ENCODE assay signal across 1 cellular context in the genomic region with DNA sequence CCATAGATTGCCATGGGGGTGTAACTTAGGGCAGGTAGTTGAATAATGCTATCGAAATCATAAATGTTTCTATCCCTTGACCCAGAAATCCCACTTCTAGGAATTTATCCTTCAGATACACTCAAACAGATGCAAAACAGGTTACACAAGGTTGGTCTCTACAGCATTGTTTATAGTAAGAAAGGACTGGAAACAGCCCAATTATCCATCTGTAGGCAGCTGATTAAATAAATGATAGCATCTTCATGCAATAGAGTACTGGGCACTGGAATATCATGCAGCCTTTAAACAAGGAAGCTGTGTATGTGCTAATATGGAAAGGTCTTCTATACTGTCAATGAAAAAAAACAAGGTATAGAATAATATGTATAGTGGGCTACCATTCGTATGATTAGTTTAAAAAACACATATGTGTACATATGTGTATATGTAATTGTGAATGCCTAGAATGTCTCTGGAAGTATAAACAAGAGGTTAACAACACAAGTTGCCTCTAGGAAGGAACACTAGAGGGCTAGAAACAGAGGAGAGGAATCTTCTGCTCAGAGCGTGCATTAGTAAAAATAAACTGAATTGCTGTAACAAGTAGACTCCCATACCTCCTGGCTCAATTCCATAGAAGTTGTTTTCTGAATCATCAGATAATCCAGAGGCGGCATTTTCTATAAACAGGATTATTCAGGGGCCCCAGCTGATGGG.
TF ChIP-seq lines count a peak whose summit lies in the region.

No MANE protein-coding gene starts in this region.

TF ChIP-seq in K562, 482 proteins besides CTCF, POLR2A, EP300 and RAD21 (continued from another document):
- TF ChIP-seq, protein P1, sequence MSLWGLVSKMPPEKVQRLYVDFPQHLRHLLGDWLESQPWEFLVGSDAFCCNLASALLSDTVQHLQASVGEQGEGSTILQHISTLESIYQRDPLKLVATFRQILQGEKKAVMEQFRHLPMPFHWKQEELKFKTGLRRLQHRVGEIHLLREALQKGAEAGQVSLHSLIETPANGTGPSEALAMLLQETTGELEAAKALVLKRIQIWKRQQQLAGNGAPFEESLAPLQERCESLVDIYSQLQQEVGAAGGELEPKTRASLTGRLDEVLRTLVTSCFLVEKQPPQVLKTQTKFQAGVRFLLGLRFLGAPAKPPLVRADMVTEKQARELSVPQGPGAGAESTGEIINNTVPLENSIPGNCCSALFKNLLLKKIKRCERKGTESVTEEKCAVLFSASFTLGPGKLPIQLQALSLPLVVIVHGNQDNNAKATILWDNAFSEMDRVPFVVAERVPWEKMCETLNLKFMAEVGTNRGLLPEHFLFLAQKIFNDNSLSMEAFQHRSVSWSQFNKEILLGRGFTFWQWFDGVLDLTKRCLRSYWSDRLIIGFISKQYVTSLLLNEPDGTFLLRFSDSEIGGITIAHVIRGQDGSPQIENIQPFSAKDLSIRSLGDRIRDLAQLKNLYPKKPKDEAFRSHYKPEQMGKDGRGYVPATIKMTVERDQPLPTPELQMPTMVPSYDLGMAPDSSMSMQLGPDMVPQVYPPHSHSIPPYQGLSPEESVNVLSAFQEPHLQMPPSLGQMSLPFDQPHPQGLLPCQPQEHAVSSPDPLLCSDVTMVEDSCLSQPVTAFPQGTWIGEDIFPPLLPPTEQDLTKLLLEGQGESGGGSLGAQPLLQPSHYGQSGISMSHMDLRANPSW (CRISPR knock-in tag; IDR thresholded peaks at IDR 0.05) = no peak
- TF ChIP-seq, protein P2, sequence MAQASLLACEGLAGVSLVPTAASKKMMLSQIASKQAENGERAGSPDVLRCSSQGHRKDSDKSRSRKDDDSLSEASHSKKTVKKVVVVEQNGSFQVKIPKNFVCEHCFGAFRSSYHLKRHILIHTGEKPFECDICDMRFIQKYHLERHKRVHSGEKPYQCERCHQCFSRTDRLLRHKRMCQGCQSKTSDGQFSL (CRISPR knock-in tag; IDR thresholded peaks at IDR 0.05) = no peak
- TF ChIP-seq, protein P2 (tag; IDR thresholded peaks at IDR 0.05) = no peak
- TF ChIP-seq BCLAF1 (IDR thresholded peaks at IDR 0.05; ENCODE audit: borderline replicate concordance in 1 of 2, control insufficient read depth in 1 of 2, low read depth in 2 of 2, low read length in 1 of 2) (no peak), SNIP1 (IDR thresholded peaks at IDR 0.05; ENCODE audit: low read depth) (no peak), EWSR1 (IDR thresholded peaks at IDR 0.05; ENCODE audit: borderline replicate concordance, low read depth, partially characterized antibody) (no peak), PHF21A (IDR thresholded peaks at IDR 0.05; ENCODE audit: borderline replicate concordance, low read depth) (no peak), CBFA2T2 (conservative IDR thresholded peaks at IDR 0.05) (no peak), LEF1 (IDR thresholded peaks at IDR 0.05) (no peak), PYGO2 (tag; IDR thresholded peaks at IDR 0.05) (no peak)
- TF ChIP-seq, protein P3, sequence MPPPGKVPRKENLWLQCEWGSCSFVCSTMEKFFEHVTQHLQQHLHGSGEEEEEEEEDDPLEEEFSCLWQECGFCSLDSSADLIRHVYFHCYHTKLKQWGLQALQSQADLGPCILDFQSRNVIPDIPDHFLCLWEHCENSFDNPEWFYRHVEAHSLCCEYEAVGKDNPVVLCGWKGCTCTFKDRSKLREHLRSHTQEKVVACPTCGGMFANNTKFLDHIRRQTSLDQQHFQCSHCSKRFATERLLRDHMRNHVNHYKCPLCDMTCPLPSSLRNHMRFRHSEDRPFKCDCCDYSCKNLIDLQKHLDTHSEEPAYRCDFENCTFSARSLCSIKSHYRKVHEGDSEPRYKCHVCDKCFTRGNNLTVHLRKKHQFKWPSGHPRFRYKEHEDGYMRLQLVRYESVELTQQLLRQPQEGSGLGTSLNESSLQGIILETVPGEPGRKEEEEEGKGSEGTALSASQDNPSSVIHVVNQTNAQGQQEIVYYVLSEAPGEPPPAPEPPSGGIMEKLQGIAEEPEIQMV (tag; conservative IDR thresholded peaks at IDR 0.05; ENCODE audit: low read depth) = no peak
- TF ChIP-seq, protein P4, sequence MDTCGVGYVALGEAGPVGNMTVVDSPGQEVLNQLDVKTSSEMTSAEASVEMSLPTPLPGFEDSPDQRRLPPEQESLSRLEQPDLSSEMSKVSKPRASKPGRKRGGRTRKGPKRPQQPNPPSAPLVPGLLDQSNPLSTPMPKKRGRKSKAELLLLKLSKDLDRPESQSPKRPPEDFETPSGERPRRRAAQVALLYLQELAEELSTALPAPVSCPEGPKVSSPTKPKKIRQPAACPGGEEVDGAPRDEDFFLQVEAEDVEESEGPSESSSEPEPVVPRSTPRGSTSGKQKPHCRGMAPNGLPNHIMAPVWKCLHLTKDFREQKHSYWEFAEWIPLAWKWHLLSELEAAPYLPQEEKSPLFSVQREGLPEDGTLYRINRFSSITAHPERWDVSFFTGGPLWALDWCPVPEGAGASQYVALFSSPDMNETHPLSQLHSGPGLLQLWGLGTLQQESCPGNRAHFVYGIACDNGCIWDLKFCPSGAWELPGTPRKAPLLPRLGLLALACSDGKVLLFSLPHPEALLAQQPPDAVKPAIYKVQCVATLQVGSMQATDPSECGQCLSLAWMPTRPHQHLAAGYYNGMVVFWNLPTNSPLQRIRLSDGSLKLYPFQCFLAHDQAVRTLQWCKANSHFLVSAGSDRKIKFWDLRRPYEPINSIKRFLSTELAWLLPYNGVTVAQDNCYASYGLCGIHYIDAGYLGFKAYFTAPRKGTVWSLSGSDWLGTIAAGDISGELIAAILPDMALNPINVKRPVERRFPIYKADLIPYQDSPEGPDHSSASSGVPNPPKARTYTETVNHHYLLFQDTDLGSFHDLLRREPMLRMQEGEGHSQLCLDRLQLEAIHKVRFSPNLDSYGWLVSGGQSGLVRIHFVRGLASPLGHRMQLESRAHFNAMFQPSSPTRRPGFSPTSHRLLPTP (IDR thresholded peaks at IDR 0.05; ENCODE audit: borderline replicate concordance, extremely low read depth, insufficient read length) = no peak
